Comparison of ENCODE assay signal across 11 cellular contexts in the genomic region with DNA sequence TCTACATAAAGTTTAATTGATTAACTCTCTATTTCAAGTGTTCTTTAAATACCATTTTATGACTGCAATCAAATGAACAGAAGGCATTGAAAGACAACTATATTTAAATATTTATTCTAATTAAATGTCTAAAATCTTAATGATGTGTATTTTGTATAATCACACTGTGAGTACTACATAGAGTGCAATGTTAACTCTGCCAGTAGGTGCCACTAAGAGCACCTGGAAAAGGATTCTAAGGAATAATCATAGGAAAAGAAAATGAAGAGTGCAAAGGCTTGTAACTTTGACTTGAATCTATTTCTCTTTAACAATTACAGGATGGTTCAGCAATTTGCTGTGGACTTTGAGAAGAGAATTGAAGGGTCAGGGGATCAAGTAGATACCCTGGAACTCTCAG.
DNase-seq lines count a peak whose midpoint lies in the region; ATAC-seq and TF ChIP-seq lines count a peak whose summit lies in the region.
"Had no signal": no experiment of that assay in that cellular context is flagged by ENCODE, and none has a peak within 500 bp of the region (broad histone marks: within the 10 kb centered on the region; RNA-seq: fewer than 3 reads in every experiment).

No MANE protein-coding gene starts in this region.

- H3K27ac ChIP-seq in cardiac muscle cell = no peak overlapping the region
- no peak overlapping the region for H3K27ac ChIP-seq in right cardiac atrium (ENCODE audit: low read length)

- peaks cover 5% of the 10 kb centered on the region for H3K9me3 Mint-ChIP-seq in T-helper 2 cell treated with Interferon-gamma antibody and Interleukin-4, amounts not matched to agents 5 μg/mL and 100 μg/mL, for 36 hours

- intact Hi-C loops in right cardiac atrium (cut with DNase I) = no loop called here

- peaks cover 5% of the 10 kb centered on the region for H3K36me3 Mint-ChIP-seq in T-helper 2 cell treated with Interferon-gamma antibody and Interleukin-4, amounts not matched to agents 5 μg/mL and 100 μg/mL, for 36 hours (ENCODE audit: low read depth)

- H3K27me3 Mint-ChIP-seq in T-helper 2 cell treated with Interferon-gamma antibody and Interleukin-4, amounts not matched to agents 5 μg/mL and 100 μg/mL, for 36 hours (ENCODE audit: low read depth) = no peaks in the 10 kb centered on the region

- ATAC-seq in right cardiac atrium = no peak
- no peak for ATAC-seq in GM21737 (IDR thresholded peaks at IDR 0.05; ENCODE audit: unreplicated experiment)
- ATAC-seq: mucosa of descending colon had no signal

- peak; percentile 56 for TF ChIP-seq CTCF in cardiac muscle cell (IDR thresholded peaks at IDR 0.05; ENCODE audit: low read depth, low read length)

- no peak overlapping the region for H3K4me3 Mint-ChIP-seq in T-helper 2 cell treated with Interferon-gamma antibody and Interleukin-4, amounts not matched to agents 5 μg/mL and 100 μg/mL, for 36 hours

- H3K9me3 ChIP-seq in cardiac muscle cell (ENCODE audit: low read depth) = no peaks in the 10 kb centered on the region
- H3K9me3 ChIP-seq in right cardiac atrium (ENCODE audit: control insufficient read depth, low read length) = no peaks in the 10 kb centered on the region
- H3K9me3 ChIP-seq: mucosa of descending colon had no signal

- H3K27ac Mint-ChIP-seq in T-helper 2 cell treated with Interferon-gamma antibody and Interleukin-4, amounts not matched to agents 5 μg/mL and 100 μg/mL, for 36 hours = no peak overlapping the region

- H3K36me3 ChIP-seq in cardiac muscle cell = no peaks in the 10 kb centered on the region

- H3K4me1 ChIP-seq in cardiac muscle cell (ENCODE audit: low read depth) (no peaks in the 10 kb centered on the region), right cardiac atrium (ENCODE audit: control insufficient read depth, insufficient read depth, low read length) (no peaks in the 10 kb centered on the region)

- H3K4me3 ChIP-seq in cardiac muscle cell = no peak overlapping the region
- H3K4me3 ChIP-seq in right cardiac atrium (ENCODE audit: low read length) = no peak overlapping the region
- H3K4me3 ChIP-seq: mucosa of descending colon had no signal

- H3K27me3 ChIP-seq in cardiac muscle cell (no peaks in the 10 kb centered on the region), right cardiac atrium (ENCODE audit: control insufficient read depth, insufficient read depth) (no peaks in the 10 kb centered on the region)

- DNase-seq in cardiac muscle cell (ENCODE audit: low read depth in 1 of 2, low spot score in 1 of 2) (peak in 1 of 2 donors; percentile 51), right cardiac atrium (no peak), astrocyte of the hippocampus (ENCODE audit: low read depth, low spot score) (peak; percentile 60), left kidney (ENCODE audit: low read depth, low spot score) (peak; percentile 46)
- DNase-seq in T-helper 2 cell treated with Interferon-gamma antibody and Interleukin-4, amounts not matched to agents 5 μg/mL and 100 μg/mL, for 36 hours (ENCODE audit: low spot score) = no peak
- no peak for DNase-seq in activated naive CD4-positive, alpha-beta T cell (lab: John Stamatoyannopoulos, UW)
- DNase-seq in activated CD4-positive, CD25-positive, alpha-beta regulatory T cell treated with anti-CD3 and anti-CD28 coated beads, Interleukin-2, amount 50 U/mL, for 72 hours = no peak
- DNase-seq: KBM-7, T1000 had no signal

- peaks cover 6% of the 10 kb centered on the region for H3K4me1 Mint-ChIP-seq in T-helper 2 cell treated with Interferon-gamma antibody and Interleukin-4, amounts not matched to agents 5 μg/mL and 100 μg/mL, for 36 hours (ENCODE audit: low read depth)

Comparison
In these comparisons a context has a peak if more than half of its experiments do, and no peak if none do; other contexts are left out.
1. DNase-seq: peak in astrocyte of the hippocampus (single experiment) and left kidney (single experiment); none in right cardiac atrium (0 of 3), T-helper 2 cell treated with Interferon-gamma antibody and Interleukin-4, amounts not matched to agents 5 μg/mL and 100 μg/mL, for 36 hours (single experiment), activated naive CD4-positive, alpha-beta T cell (0 of 4) and activated CD4-positive, CD25-positive, alpha-beta regulatory T cell treated with anti-CD3 and anti-CD28 coated beads, Interleukin-2, amount 50 U/mL, for 72 hours (single experiment).